30 cellular contexts compared by ENCODE assay signal in genomic region chr6:113104546-113105325, GRCh38.
DNase-seq lines count a peak whose midpoint lies in the region; ATAC-seq and TF ChIP-seq lines count a peak whose summit lies in the region.
"Had no signal": no experiment of that assay in that cellular context is flagged by ENCODE, and none has a peak within 500 bp of the region (broad histone marks: within the 10 kb centered on the region; RNA-seq: fewer than 3 reads in every experiment).

No MANE protein-coding gene starts in this region.

- ATAC-seq in Panc1: no peak
- no peak for ATAC-seq in GM21360 (IDR thresholded peaks at IDR 0.05; ENCODE audit: unreplicated experiment)
- no peak for ATAC-seq in GM18502 (IDR thresholded peaks at IDR 0.05; ENCODE audit: poor library complexity, unreplicated experiment)
- ATAC-seq: activated CD8-positive, alpha-beta memory T cell treated with anti-CD3 and anti-CD28 coated beads, Interleukin-2, amount 10 ng/mL, durations not matched to agents 7 days and 5 days; activated T-cell treated with anti-CD3 and anti-CD28 coated beads, Interleukin-2, amount 50 U/mL, for 72 hours; gastrocnemius medialis; left lobe of liver had no signal

- POLR2A ChIA-PET in Panc1 (lab: Charles Lee): no interaction called here

- H3K27me3 ChIP-seq in Panc1 (ENCODE audit: control insufficient read depth, insufficient read depth, low read length): no peaks in the 10 kb centered on the region
- H3K27me3 ChIP-seq: BLaER1, cardiac muscle cell, esophagus squamous epithelium, gastrocnemius medialis, hepatocyte, transverse colon had no signal

- no peaks in the 10 kb centered on the region; the same call in 1 of the 2 replicates for H3K4me1 ChIP-seq in Panc1 (ENCODE audit: control insufficient read depth, insufficient read depth, low read length)
- H3K4me1 ChIP-seq: esophagus squamous epithelium had no signal

- no peaks in the 10 kb centered on the region for H3K27me3 Mint-ChIP-seq in HFFc6 (ENCODE audit: insufficient read depth)
- H3K27me3 Mint-ChIP-seq in osteocyte (ENCODE audit: unreplicated experiment): no peaks in the 10 kb centered on the region
- H3K27me3 Mint-ChIP-seq: activated CD8-positive, alpha-beta memory T cell treated with anti-CD3 and anti-CD28 coated beads, Interleukin-2, amount 10 ng/mL, durations not matched to agents 7 days and 5 days; dendritic cell treated with granulocyte-macrophage colony-stimulating factor and Interleukin-4, amounts not matched to agents 40 ng/mL and 50 ng/mL, for 4 days; memory B cell had no signal

- TF ChIP-seq CTCF in HFFc6 (IDR thresholded peaks at IDR 0.05) (no peak), Panc1 (IDR thresholded peaks at IDR 0.05) (no peak), choroid plexus epithelial cell (conservative IDR thresholded peaks at IDR 0.05; ENCODE audit: low read depth, low read length) (no peak), osteocyte (IDR thresholded peaks at IDR 0.05) (no peak)

- in situ Hi-C loops in Panc1 (cut with HindIII; ENCODE audit: low pct_unique_long_range_greater_than_20kb, low sequenced_read_pairs): no loop called here

- H3K36me3 ChIP-seq in Panc1 (ENCODE audit: control insufficient read depth, insufficient read depth, low read length): no peaks in the 10 kb centered on the region
- H3K36me3 ChIP-seq: BLaER1, cardiac muscle cell, esophagus squamous epithelium, gastrocnemius medialis, transverse colon, WERI-Rb-1 had no signal

- H3K4me3 ChIP-seq in Panc1 (ENCODE audit: low read depth in 2 of 2, low read length in 2 of 2): no peak overlapping the region
- no peak overlapping the region for H3K4me3 ChIP-seq in choroid plexus epithelial cell (ENCODE audit: low read depth, low read length)
- H3K4me3 ChIP-seq: BLaER1, cardiac muscle cell, esophagus squamous epithelium, gastrocnemius medialis, hepatocyte, transverse colon had no signal

- intact Hi-C loops in Panc1 (cut with micrococcal nuclease; ENCODE audit: unreplicated experiment): no loop called here

- no peak for DNase-seq in HFFc6
- no peak for DNase-seq in Panc1 (ENCODE audit: low read depth, low spot score)
- DNase-seq in choroid plexus epithelial cell (ENCODE audit: low read depth): peak; percentile 30
- DNase-seq in osteocyte (ENCODE audit: extremely low spot score, unreplicated experiment): no peak
- no peak for DNase-seq in UCSD-AML1 (lab: John Stamatoyannopoulos, UW; ENCODE audit: unreplicated experiment)
- DNase-seq in COR-L47 (lab: John Stamatoyannopoulos, UW): no peak
- DNase-seq: activated CD4-positive, alpha-beta T cell treated with anti-CD3 and anti-CD28 coated beads for 48 hours; activated CD8-positive, alpha-beta memory T cell treated with anti-CD3 and anti-CD28 coated beads, Interleukin-2, amount 10 ng/mL, durations not matched to agents 7 days and 5 days; activated naive CD4-positive, alpha-beta T cell treated with Interleukin-2 at 50 U/mL for 16 hours; activated T-cell treated with anti-CD3 and anti-CD28 coated beads, Interleukin-2, amount 50 U/mL, for 72 hours; amniotic stem cell; DMS53; esophagus squamous epithelium; gastrocnemius medialis; immature natural killer cell; NCI-H1105; NCI-H187 treated with DMSO at 0.1 percent for 48 hours; NCI-H69; stimulated activated CD4-positive, alpha-beta T cell treated with anti-CD3 and anti-CD28 coated beads, Interleukin-2, amount 100 ng/mL, for 24 hours; transverse colon; WERI-Rb-1 had no signal

- 0 out of 2 replicates have a peak, but pooled peaks cover 3% of the 10 kb centered on the region for H3K9me3 ChIP-seq in Panc1 (ENCODE audit: control insufficient read depth, insufficient read depth, low read depth, low read length)
- H3K9me3 ChIP-seq: esophagus squamous epithelium, gastrocnemius medialis had no signal

- peak overlapping the region; percentile 38 for H3K4me3 Mint-ChIP-seq in HFFc6
- peak overlapping the region; percentile 15 for H3K4me3 Mint-ChIP-seq in osteocyte (ENCODE audit: unreplicated experiment)
- H3K4me3 Mint-ChIP-seq: activated CD8-positive, alpha-beta memory T cell treated with anti-CD3 and anti-CD28 coated beads, Interleukin-2, amount 10 ng/mL, durations not matched to agents 7 days and 5 days; activated T-cell treated with anti-CD3 and anti-CD28 coated beads, Interleukin-2, amount 50 U/mL, for 72 hours; dendritic cell treated with granulocyte-macrophage colony-stimulating factor and Interleukin-4, amounts not matched to agents 40 ng/mL and 50 ng/mL, for 4 days; immature natural killer cell; memory B cell; T-helper 2 cell treated with Interferon-gamma antibody and Interleukin-4, amounts not matched to agents 5 μg/mL and 100 μg/mL, for 36 hours had no signal

- CTCF ChIA-PET in Panc1 (lab: Charles Lee): no interaction called here

- peak overlapping the region; percentile 60 for H3K27ac Mint-ChIP-seq in HFFc6
- H3K27ac Mint-ChIP-seq in osteocyte (ENCODE audit: unreplicated experiment): peak overlapping the region; percentile 89
- H3K27ac Mint-ChIP-seq: activated CD8-positive, alpha-beta memory T cell treated with anti-CD3 and anti-CD28 coated beads, Interleukin-2, amount 10 ng/mL, durations not matched to agents 7 days and 5 days; activated T-cell treated with anti-CD3 and anti-CD28 coated beads, Interleukin-2, amount 50 U/mL, for 72 hours; dendritic cell treated with granulocyte-macrophage colony-stimulating factor and Interleukin-4, amounts not matched to agents 40 ng/mL and 50 ng/mL, for 4 days; immature natural killer cell; memory B cell; T-helper 2 cell treated with Interferon-gamma antibody and Interleukin-4, amounts not matched to agents 5 μg/mL and 100 μg/mL, for 36 hours had no signal

- peak overlapping the region; percentile 13; the same call in 1 of the 2 replicates for H3K27ac ChIP-seq in Panc1 (ENCODE audit: low read length)
- H3K27ac ChIP-seq: BLaER1, cardiac muscle cell, esophagus squamous epithelium, gastrocnemius medialis, hepatocyte, transverse colon, WERI-Rb-1 had no signal

- peaks cover 5% of the 10 kb centered on the region; the same call in 1 of the 2 replicates for H3K9me3 Mint-ChIP-seq in HFFc6
- H3K9me3 Mint-ChIP-seq in osteocyte (ENCODE audit: unreplicated experiment): peaks cover 25% of the 10 kb centered on the region
- H3K9me3 Mint-ChIP-seq: dendritic cell treated with granulocyte-macrophage colony-stimulating factor and Interleukin-4, amounts not matched to agents 40 ng/mL and 50 ng/mL, for 4 days; T-helper 2 cell treated with Interferon-gamma antibody and Interleukin-4, amounts not matched to agents 5 μg/mL and 100 μg/mL, for 36 hours had no signal

- H3K4me1 Mint-ChIP-seq in HFFc6 (ENCODE audit: low read depth): peaks cover 29% of the 10 kb centered on the region
- H3K4me1 Mint-ChIP-seq in osteocyte (ENCODE audit: unreplicated experiment): peaks cover 35% of the 10 kb centered on the region
- H3K4me1 Mint-ChIP-seq: activated CD8-positive, alpha-beta memory T cell treated with anti-CD3 and anti-CD28 coated beads, Interleukin-2, amount 10 ng/mL, durations not matched to agents 7 days and 5 days; immature natural killer cell; memory B cell had no signal

- H3K36me3 Mint-ChIP-seq in HFFc6 (ENCODE audit: low read depth) (peaks cover 24% of the 10 kb centered on the region), osteocyte (ENCODE audit: unreplicated experiment) (peaks cover 12% of the 10 kb centered on the region)
- H3K36me3 Mint-ChIP-seq: activated CD8-positive, alpha-beta memory T cell treated with anti-CD3 and anti-CD28 coated beads, Interleukin-2, amount 10 ng/mL, durations not matched to agents 7 days and 5 days; memory B cell had no signal

- no TSS peak for BruUV-seq in Panc1 (replicated peaks; lab: Mats Ljungman, UMichigan)
